9 cellular contexts compared by ENCODE assay signal in genomic region chr10:102835007-102835482, GRCh38. TPM values are rescaled to one million over a fixed set of nuclear protein-coding genes. Genes with fewer than 3 reads are reported as not detected.
DNase-seq lines count a peak whose midpoint lies in the region; ATAC-seq and TF ChIP-seq lines count a peak whose summit lies in the region.
"Had no signal": no experiment of that assay in that cellular context is flagged by ENCODE, and none has a peak within 500 bp of the region (broad histone marks: within the 10 kb centered on the region; RNA-seq: fewer than 3 reads in every experiment).

No MANE protein-coding gene starts in this region.

- H3K4me3 Mint-ChIP-seq in T-helper 17 cell = no peak overlapping the region

- peaks cover 9% of the 10 kb centered on the region for H3K4me1 ChIP-seq in left ventricle myocardium inferior

- H3K27me3 Mint-ChIP-seq in T-helper 17 cell = peaks cover 20% of the 10 kb centered on the region

- ATAC-seq in T-helper 17 cell (peak; percentile 95), HG03196 (IDR thresholded peaks at IDR 0.05; ENCODE audit: unreplicated experiment) (no peak)

- H3K9me3 ChIP-seq in T-helper 17 cell (ENCODE audit: control insufficient read depth, low read length, poor library complexity, severe bottlenecking) (no peaks in the 10 kb centered on the region), left ventricle myocardium inferior (replicated peaks) (peaks cover 16% of the 10 kb centered on the region)

- no peak overlapping the region for H3K27ac Mint-ChIP-seq in T-helper 17 cell

- no peaks in the 10 kb centered on the region for H3K36me3 Mint-ChIP-seq in T-helper 17 cell (ENCODE audit: low read depth)

- DNase-seq in AG10803 (ENCODE audit: low read depth) (peak; percentile 66), GM19240 (ENCODE audit: insufficient read length, low spot score) (peak; percentile 75), NCI-H1436 treated with DMSO at 0.1 percent for 48 hours (lab: John Stamatoyannopoulos, UW) (peak; percentile 33), T-helper 17 cell (peak; percentile 42 to 61 (median 45)), amniotic epithelial cell (ENCODE audit: low read depth) (peak; percentile 62), left ventricle myocardium inferior (peak; percentile 68), retinal pigment epithelial cell (ENCODE audit: low read depth) (no peak)

- H3K27ac ChIP-seq in left ventricle myocardium inferior (replicated peaks) = no peak overlapping the region

- intact Hi-C loops in left ventricle myocardium inferior (cut with micrococcal nuclease) = loop anchor here (10.0 kb wide), 1 partner anchor 70 kb away; no protein-coding TSS in a partner anchor

- H3K36me3 ChIP-seq in left ventricle myocardium inferior = no peaks in the 10 kb centered on the region

- H3K27me3 ChIP-seq in left ventricle myocardium inferior (ENCODE audit: low read depth) = no peaks in the 10 kb centered on the region

- H3K4me3 ChIP-seq in AG10803 (ENCODE audit: low read length) (no peak overlapping the region), left ventricle myocardium inferior (no peak overlapping the region), retinal pigment epithelial cell (ENCODE audit: low read length) (no peak overlapping the region)

- TF ChIP-seq CTCF in AG10803 (conservative IDR thresholded peaks at IDR 0.05; ENCODE audit: low read length) = peak; percentile 88
- TF ChIP-seq CTCF in left ventricle myocardium inferior (IDR thresholded peaks at IDR 0.05; ENCODE audit: borderline replicate concordance) = peak; percentile 92
- TF ChIP-seq CTCF in retinal pigment epithelial cell (conservative IDR thresholded peaks at IDR 0.05; ENCODE audit: low read depth, low read length) = peak; percentile 91

- H3K4me1 Mint-ChIP-seq in T-helper 17 cell = peaks cover 10% of the 10 kb centered on the region

RNA-seq across cellular contexts. Expression of gene CYP17A1, which starts 2.2 kb away (rescaled TPM):
- total RNA-seq in T-helper 17 cell = not detected
- not detected for total RNA-seq in left ventricle myocardium inferior
- total RNA-seq: temporal lobe had no signal

RNA-seq across cellular contexts. Expression of gene BORCS7, which starts 19.0 kb away (rescaled TPM):
- 10 to 100 TPM; 15.3 to 19.0 TPM for total RNA-seq in T-helper 17 cell
- 14.4 TPM for total RNA-seq in left ventricle myocardium inferior

RNA-seq across cellular contexts. Expression of gene AS3MT, which starts 34.2 kb away (rescaled TPM):
- 1 to 10 TPM in 1 of 2 donors, not detected in 1; 1.0 TPM for total RNA-seq in T-helper 17 cell
- 17.2 TPM for total RNA-seq in left ventricle myocardium inferior
